Comparison of ENCODE assay signal across 19 cellular contexts in genomic region chr7:155685791-155686160, GRCh38. TPM values are rescaled to one million over a fixed set of nuclear protein-coding genes. Genes with fewer than 3 reads are reported as not detected.
A peak's percentile ranks its signal among the peaks of the same experiment; 100 is the strongest.
DNase-seq lines count a peak whose midpoint lies in the region; ATAC-seq and TF ChIP-seq lines count a peak whose summit lies in the region.
"Had no signal": no experiment of that assay in that cellular context is flagged by ENCODE, and none has a peak within 500 bp of the region (broad histone marks: within the 10 kb centered on the region; RNA-seq: fewer than 3 reads in every experiment).

No MANE protein-coding gene starts in this region.

- no peak for DNase-seq in CD8-positive, alpha-beta T cell
- DNase-seq in activated naive CD8-positive, alpha-beta T cell treated with anti-CD3 and anti-CD28 coated beads, Interleukin-2, amount 50 U/mL, for 24 hours, result no peak
- DNase-seq in left ventricle myocardium inferior (no peak), SHP77 treated with DMSO at 0.1 percent for 48 hours (lab: John Stamatoyannopoulos, UW) (no peak)
- DNase-seq: activated CD4-positive, alpha-beta T cell treated with anti-CD3 and anti-CD28 coated beads, Interleukin-2, amount 50 U/mL, for 4 hours; KBM-7; naive B cell; NCI-H187 treated with DMSO at 0.1 percent for 48 hours; NCI-H446; NK-92 treated with Interleukin-12 subunit alpha and Interleukin-12 subunit beta, amount 100 ng/mL, for 24 hours; stimulated activated CD4-positive, alpha-beta T cell treated with anti-CD3 and anti-CD28 coated beads, Interleukin-4, amount 100 ng/mL, for 24 hours; testis had no signal

- H3K27ac ChIP-seq in CD8-positive, alpha-beta T cell (ENCODE audit: low read depth, low read length), result no peak overlapping the region
- no peak overlapping the region for H3K27ac ChIP-seq in left ventricle myocardium inferior (replicated peaks)
- H3K27ac ChIP-seq: prostate gland, skin epidermis, testis had no signal

- CTCF ChIA-PET in CD8-positive, alpha-beta T cell (lab: Charles Lee), result no interaction called here

- POLR2A ChIA-PET in CD8-positive, alpha-beta T cell (lab: Charles Lee), result no interaction called here

- intact Hi-C loops in CD8-positive, alpha-beta T cell (cut with DNase I, micrococcal nuclease), result no loop called here
- intact Hi-C loops in left ventricle myocardium inferior (cut with micrococcal nuclease), result no loop called here

- ATAC-seq in CD8-positive, alpha-beta T cell, result no peak
- ATAC-seq in GM18511 (IDR thresholded peaks at IDR 0.05; ENCODE audit: unreplicated experiment) (peak; percentile 14), HG02642 (IDR thresholded peaks at IDR 0.05; ENCODE audit: poor library complexity, unreplicated experiment) (peak; percentile 26), HG02870 (IDR thresholded peaks at IDR 0.05; ENCODE audit: unreplicated experiment) (no peak)
- no peak for ATAC-seq in activated naive CD8-positive, alpha-beta T cell treated with anti-CD3 and anti-CD28 coated beads, Interleukin-2, amount 50 U/mL, for 24 hours

- peak overlapping the region; percentile 37 for H3K27ac Mint-ChIP-seq in CD8-positive, alpha-beta T cell
- peak overlapping the region; percentile 11 for H3K27ac Mint-ChIP-seq in activated naive CD8-positive, alpha-beta T cell treated with anti-CD3 and anti-CD28 coated beads, Interleukin-2, amount 50 U/mL, for 24 hours
- H3K27ac Mint-ChIP-seq: B cell had no signal

- peaks cover 4% of the 10 kb centered on the region for H3K9me3 Mint-ChIP-seq in CD8-positive, alpha-beta T cell
- H3K9me3 Mint-ChIP-seq in activated naive CD8-positive, alpha-beta T cell treated with anti-CD3 and anti-CD28 coated beads, Interleukin-2, amount 50 U/mL, for 24 hours, result no peaks in the 10 kb centered on the region

- TF ChIP-seq CTCF in CD8-positive, alpha-beta T cell (IDR thresholded peaks at IDR 0.05), result no peak
- TF ChIP-seq CTCF in left ventricle myocardium inferior (IDR thresholded peaks at IDR 0.05; ENCODE audit: borderline replicate concordance), result no peak

- no peaks in the 10 kb centered on the region for H3K27me3 ChIP-seq in CD8-positive, alpha-beta T cell (ENCODE audit: insufficient read depth, low read length)
- no peaks in the 10 kb centered on the region for H3K27me3 ChIP-seq in left ventricle myocardium inferior (ENCODE audit: low read depth)
- H3K27me3 ChIP-seq: testis had no signal

- H3K4me3 Mint-ChIP-seq in CD8-positive, alpha-beta T cell, result no peak overlapping the region
- H3K4me3 Mint-ChIP-seq in activated naive CD8-positive, alpha-beta T cell treated with anti-CD3 and anti-CD28 coated beads, Interleukin-2, amount 50 U/mL, for 24 hours, result no peak overlapping the region
- H3K4me3 Mint-ChIP-seq: B cell had no signal

- peaks cover 89% of the 10 kb centered on the region for H3K36me3 Mint-ChIP-seq in CD8-positive, alpha-beta T cell
- peaks cover 68% of the 10 kb centered on the region for H3K36me3 Mint-ChIP-seq in activated naive CD8-positive, alpha-beta T cell treated with anti-CD3 and anti-CD28 coated beads, Interleukin-2, amount 50 U/mL, for 24 hours (ENCODE audit: low read depth)

- peaks cover 20% of the 10 kb centered on the region for H3K4me1 ChIP-seq in CD8-positive, alpha-beta T cell (ENCODE audit: insufficient read depth, low read length)
- peaks cover 28% of the 10 kb centered on the region for H3K4me1 ChIP-seq in left ventricle myocardium inferior
- H3K4me1 ChIP-seq: prostate gland, testis had no signal

- no peak overlapping the region for H3K4me3 ChIP-seq in CD8-positive, alpha-beta T cell (ENCODE audit: low read depth, low read length)
- no peak overlapping the region for H3K4me3 ChIP-seq in left ventricle myocardium inferior
- H3K4me3 ChIP-seq: lung, prostate gland, skin epidermis, testis had no signal

- peaks cover 4% of the 10 kb centered on the region for H3K36me3 ChIP-seq in CD8-positive, alpha-beta T cell (ENCODE audit: insufficient read depth, low read length)
- H3K36me3 ChIP-seq in left ventricle myocardium inferior, result peaks cover 35% of the 10 kb centered on the region
- H3K36me3 ChIP-seq: prostate gland had no signal

- H3K4me1 Mint-ChIP-seq in CD8-positive, alpha-beta T cell (ENCODE audit: low read depth), result peaks cover 77% of the 10 kb centered on the region
- peaks cover 77% of the 10 kb centered on the region for H3K4me1 Mint-ChIP-seq in activated naive CD8-positive, alpha-beta T cell treated with anti-CD3 and anti-CD28 coated beads, Interleukin-2, amount 50 U/mL, for 24 hours

- H3K9me3 ChIP-seq in CD8-positive, alpha-beta T cell (ENCODE audit: low read length), result no peaks in the 10 kb centered on the region
- H3K9me3 ChIP-seq in left ventricle myocardium inferior (replicated peaks), result no peaks in the 10 kb centered on the region
- H3K9me3 ChIP-seq: prostate gland, testis had no signal

- no peaks in the 10 kb centered on the region for H3K27me3 Mint-ChIP-seq in CD8-positive, alpha-beta T cell (ENCODE audit: low read depth)
- no peaks in the 10 kb centered on the region for H3K27me3 Mint-ChIP-seq in activated naive CD8-positive, alpha-beta T cell treated with anti-CD3 and anti-CD28 coated beads, Interleukin-2, amount 50 U/mL, for 24 hours
- H3K27me3 Mint-ChIP-seq: B cell, naive B cell had no signal

RNA-seq across cellular contexts. Expression of gene RBM33, which starts 41.3 kb away (rescaled TPM):
- 100 to 1,000 TPM; 169 to 184 TPM for total RNA-seq in CD8-positive, alpha-beta T cell
- 30.8 TPM for total RNA-seq in left ventricle myocardium inferior

Comparison
In these comparisons a context has a peak if more than half of its experiments do, and no peak if none do; other contexts are left out.
1. ATAC-seq: peak in GM18511 (single experiment) and HG02642 (single experiment); none in CD8-positive, alpha-beta T cell (single experiment), activated naive CD8-positive, alpha-beta T cell treated with anti-CD3 and anti-CD28 coated beads, Interleukin-2, amount 50 U/mL, for 24 hours (single experiment) and HG02870 (single experiment).